12 cellular contexts compared by ENCODE assay signal in the genomic region with DNA sequence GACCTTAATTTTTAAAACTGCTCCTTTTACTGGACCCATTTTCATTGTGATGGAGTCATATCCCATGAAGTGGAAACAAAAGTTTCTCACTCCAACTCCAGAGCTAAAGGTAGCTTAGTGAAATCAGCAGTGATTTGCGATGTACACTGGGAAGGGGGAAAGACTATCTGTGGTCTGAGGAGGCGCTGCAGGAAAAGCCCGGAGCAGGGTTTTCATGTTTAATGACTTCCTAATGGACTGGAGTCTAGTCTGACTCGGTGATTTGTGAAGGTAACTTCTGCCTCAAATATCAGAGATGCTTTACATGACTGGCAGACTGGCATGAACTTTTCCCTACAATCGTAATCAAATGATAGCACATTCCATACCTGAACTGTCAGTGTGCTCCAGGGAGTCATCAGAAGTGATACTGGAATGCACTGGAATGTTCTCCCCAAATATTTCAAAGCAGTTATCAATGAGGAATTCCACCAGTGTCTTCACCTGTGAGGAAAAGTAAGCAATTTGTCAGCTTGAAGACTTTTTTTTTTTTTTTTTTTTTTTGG. TPM values are rescaled to one million over a fixed set of nuclear protein-coding genes. Genes with fewer than 3 reads are reported as not detected.
DNase-seq lines count a peak whose midpoint lies in the region; ATAC-seq and TF ChIP-seq lines count a peak whose summit lies in the region.
"Had no signal": no experiment of that assay in that cellular context is flagged by ENCODE, and none has a peak within 500 bp of the region (broad histone marks: within the 10 kb centered on the region; RNA-seq: fewer than 3 reads in every experiment).

No MANE protein-coding gene starts in this region.

- no peak for TF ChIP-seq CTCF in DOHH2 (IDR thresholded peaks at IDR 0.05; ENCODE audit: low read depth, low read length, poor library complexity, severe bottlenecking)
- TF ChIP-seq CTCF in endodermal cell (conservative IDR thresholded peaks at IDR 0.05) = no peak

- H3K4me3 ChIP-seq in BLaER1 (peak overlapping the region; percentile 4; the same call in 1 of the 2 replicates), DOHH2 (ENCODE audit: low read length) (no peak overlapping the region), endodermal cell (ENCODE audit: low read length) (no peak overlapping the region)

- H3K9ac ChIP-seq in BLaER1 (peak overlapping the region; percentile 75; the same call in 1 of the 2 replicates), endodermal cell (ENCODE audit: extremely low read depth, low read length, poor library complexity, severe bottlenecking) (no peak overlapping the region)
- H3K9ac ChIP-seq: SK-N-SH had no signal

- H3K4me1 Mint-ChIP-seq in T-helper 17 cell (peaks cover 56% of the 10 kb centered on the region), endodermal cell (peaks cover 9% of the 10 kb centered on the region)

- H3K36me3 ChIP-seq in BLaER1 (peaks cover 33% of the 10 kb centered on the region), DOHH2 (ENCODE audit: control insufficient read depth, low read length) (peaks cover 84% of the 10 kb centered on the region), endodermal cell (ENCODE audit: control insufficient read depth, insufficient read depth, low read length) (no peaks in the 10 kb centered on the region)

- H3K27me3 ChIP-seq in BLaER1 = no peaks in the 10 kb centered on the region
- H3K27me3 ChIP-seq in DOHH2 (ENCODE audit: control insufficient read depth, low read length) = no peaks in the 10 kb centered on the region
- no peaks in the 10 kb centered on the region for H3K27me3 ChIP-seq in endodermal cell (ENCODE audit: control insufficient read depth, insufficient read depth, low read length, poor library complexity, severe bottlenecking)

- peak overlapping the region; percentile 86 for H3K27ac ChIP-seq in BLaER1
- H3K27ac ChIP-seq in DOHH2 (ENCODE audit: low read depth, low read length) = peak overlapping the region; percentile 89
- no peak overlapping the region for H3K27ac ChIP-seq in endodermal cell (ENCODE audit: low read depth, low read length)

- H3K9me2 ChIP-seq in DOHH2 (replicated peaks; ENCODE audit: control insufficient read depth, low read length) = no peaks in the 10 kb centered on the region

- H4K20me1 ChIP-seq in BLaER1 (no peaks in the 10 kb centered on the region), DOHH2 (ENCODE audit: control insufficient read depth, insufficient read depth, low read depth, low read length) (peaks cover 45% of the 10 kb centered on the region)

- H3K4me2 ChIP-seq in BLaER1 (peak overlapping the region; percentile 79), DOHH2 (ENCODE audit: low read length) (peak overlapping the region; percentile 73)
- H3K4me2 ChIP-seq: SK-N-SH had no signal

- H3K27ac Mint-ChIP-seq in T-helper 17 cell = peak overlapping the region; percentile 99
- H3K27ac Mint-ChIP-seq in endodermal cell = no peak overlapping the region

- H3K4me1 ChIP-seq in BLaER1 (peaks cover 71% of the 10 kb centered on the region), DOHH2 (ENCODE audit: control insufficient read depth, low read length) (peaks cover 60% of the 10 kb centered on the region), endodermal cell (ENCODE audit: control insufficient read depth, insufficient read depth, low read length) (no peaks in the 10 kb centered on the region)

- H3K27me3 Mint-ChIP-seq in T-helper 17 cell = no peaks in the 10 kb centered on the region
- H3K27me3 Mint-ChIP-seq in endodermal cell (ENCODE audit: insufficient read depth) = no peaks in the 10 kb centered on the region

- no peaks in the 10 kb centered on the region for H3K9me3 ChIP-seq in BLaER1
- H3K9me3 ChIP-seq in DOHH2 (ENCODE audit: control insufficient read depth, insufficient read depth, low read length) = no peaks in the 10 kb centered on the region
- no peaks in the 10 kb centered on the region for H3K9me3 ChIP-seq in T-helper 17 cell (ENCODE audit: control insufficient read depth, low read length, poor library complexity, severe bottlenecking)
- no peaks in the 10 kb centered on the region for H3K9me3 ChIP-seq in endodermal cell (ENCODE audit: control insufficient read depth, low read length)
- H3K9me3 ChIP-seq: SK-N-SH had no signal

- peak overlapping the region; percentile 96 for H3K4me3 Mint-ChIP-seq in T-helper 17 cell
- no peak overlapping the region for H3K4me3 Mint-ChIP-seq in endodermal cell

- H3K79me2 ChIP-seq in DOHH2 (ENCODE audit: control insufficient read depth, low read length) = peaks cover 53% of the 10 kb centered on the region

- 90 to 92% methylated on average over 4 to 5 of the region's 5 CpGs for WGBS in endodermal cell (ENCODE audit: insufficient coverage in 1 of 2, insufficient read length in 1 of 2), 2 experiments

- H3K9me3 Mint-ChIP-seq in endodermal cell = no peaks in the 10 kb centered on the region

- no peak for DNase-seq in T-helper 17 cell
- peak; percentile 73 for DNase-seq in left kidney (ENCODE audit: low read depth, low spot score)
- DNase-seq in hepatic stellate cell (ENCODE audit: low spot score) = no peak
- DNase-seq in putamen (ENCODE audit: low spot score) = no peak
- no peak for DNase-seq in endodermal cell
- DNase-seq: NCI-H2029; NK-92 treated with Interleukin-12 subunit alpha and Interleukin-12 subunit beta, amount 100 ng/mL, for 24 hours; SK-N-SH had no signal

- peaks cover 91% of the 10 kb centered on the region for H3F3A ChIP-seq in DOHH2 (ENCODE audit: control insufficient read depth, insufficient read depth)

- no peak for ATAC-seq in T-helper 17 cell
- ATAC-seq: sciatic nerve had no signal

- peaks cover 15% of the 10 kb centered on the region for H3K36me3 Mint-ChIP-seq in T-helper 17 cell (ENCODE audit: low read depth)
- no peaks in the 10 kb centered on the region for H3K36me3 Mint-ChIP-seq in endodermal cell (ENCODE audit: low read depth)

RNA-seq across cellular contexts. Expression of a gene that starts 7.0 kb away (rescaled TPM):
- total RNA-seq in T-helper 17 cell = 100 to 1,000 TPM; 269 to 340 TPM
- total RNA-seq in endodermal cell = under 1 TPM in 1 of 2 donors, not detected in 1; 0.24 TPM
- polyA plus RNA-seq in endodermal cell (2013, experiment 1 of 2) = not detected
- polyA plus RNA-seq in endodermal cell (2013, experiment 2 of 2) = not detected
- total RNA-seq: LHCN-M2 had no signal
- polyA plus RNA-seq: SK-N-SH had no signal

RNA-seq across cellular contexts. Expression of a gene that starts 37.8 kb away (rescaled TPM):
- total RNA-seq in T-helper 17 cell (1 to 10 TPM; 1.6 to 2.7 TPM), endodermal cell (10 to 100 TPM in 1 of 2 donors, 1 to 10 TPM in 1; 7.4 to 10.3 TPM)
- 5.0 TPM for polyA plus RNA-seq in endodermal cell (2013, experiment 1 of 2)
- polyA plus RNA-seq in endodermal cell (2013, experiment 2 of 2) = 4.5 TPM

Comparison
In these comparisons a context has a peak if more than half of its experiments do, and no peak if none do; other contexts are left out.
1. RNA of a gene that starts 7.0 kb away (total RNA-seq): 269 to 340 TPM in T-helper 17 cell; 0.24 TPM in endodermal cell; every median in the first group is over 100 times any median in the second.